ENCODE assay signal across 32 cellular contexts in the genomic region with DNA sequence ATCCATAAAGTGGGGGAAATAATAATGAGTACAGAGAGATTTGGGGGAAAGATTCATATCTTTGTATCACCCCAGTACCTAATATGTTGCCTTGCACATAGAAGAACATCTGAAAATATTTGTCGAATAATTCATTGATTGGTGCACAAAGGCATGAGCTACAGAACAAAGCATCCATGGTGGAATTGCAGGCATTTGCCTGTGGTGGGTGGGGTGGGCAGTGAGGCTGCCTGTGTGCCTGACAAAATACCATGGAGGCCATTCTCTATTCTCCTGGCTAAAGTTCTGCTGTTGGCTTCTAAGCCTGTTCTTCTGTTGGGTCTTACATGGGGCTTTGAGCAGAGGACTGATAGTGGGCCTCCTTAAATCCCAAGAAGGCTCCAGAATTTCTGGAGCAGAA. TPM values are rescaled to one million over a fixed set of nuclear protein-coding genes. Genes with fewer than 3 reads are reported as not detected.
"Had no signal": no experiment of that assay in that cellular context is flagged by ENCODE, and none has a peak within 500 bp of the region (broad histone marks: within the 10 kb centered on the region; RNA-seq: fewer than 3 reads in every experiment).

No MANE protein-coding gene starts in this region.

- H3K4me2 ChIP-seq: neural progenitor cell, smooth muscle cell had no signal

- H2AFZ ChIP-seq: neural progenitor cell, parathyroid adenoma had no signal

- H3K4me1 ChIP-seq: neural progenitor cell, parathyroid adenoma, psoas muscle, right lobe of liver, thyroid gland, vagina had no signal

- ATAC-seq: naive thymus-derived CD4-positive, alpha-beta T cell; natural killer cell; psoas muscle; right cardiac atrium; right lobe of liver; stimulated activated effector memory CD8-positive, alpha-beta T cell treated with anti-CD3 and anti-CD28 coated beads, Interleukin-12 subunit alpha, Interleukin-12 subunit beta, amount 100 ng/mL, for 72 hours; stimulated activated naive B cell treated with anti-CD40 and anti-IgM and Interleukin-4, amounts not matched to agents 10 μg/mL and 1 μg/mL and 100 μg/mL, for 72 hours had no signal

- H3K79me2 ChIP-seq: parathyroid adenoma had no signal

- H3K27ac ChIP-seq: neural progenitor cell, ovary, parathyroid adenoma, psoas muscle, right lobe of liver, sigmoid colon, skin epidermis, spleen, stomach, thoracic aorta, thyroid gland, upper lobe of left lung, vagina had no signal

- H3K4me3 ChIP-seq: neural progenitor cell, ovary, psoas muscle, right lobe of liver, sigmoid colon, skin epidermis, smooth muscle cell, spleen, stomach, thoracic aorta, thyroid gland, tibial nerve, upper lobe of left lung, vagina had no signal

- H3K36me3 ChIP-seq: neural progenitor cell, ovary, right lobe of liver, sigmoid colon, spleen, stomach, thoracic aorta, thyroid gland, tibial nerve, upper lobe of left lung, vagina had no signal

- H3K9me3 ChIP-seq: ovary, psoas muscle, right lobe of liver, sigmoid colon, spleen, stomach, thoracic aorta, thyroid gland, tibial nerve, upper lobe of left lung, vagina had no signal

- DNase-seq: naive thymus-derived CD4-positive, alpha-beta T cell; natural killer cell; occipital lobe; ovary; psoas muscle; right cardiac atrium; right lobe of liver; sigmoid colon; spleen; stimulated activated CD4-positive, alpha-beta T cell treated with anti-CD3 and anti-CD28 coated beads, Interleukin-12 subunit alpha, Interleukin-12 subunit beta, amount 100 ng/mL, for 4 hours; stimulated activated CD4-positive, alpha-beta T cell treated with anti-CD3 and anti-CD28 coated beads, Interleukin-1b, Interleukin-23, amount 100 ng/mL, for 48 hours; stimulated activated CD4-positive, alpha-beta T cell treated with anti-CD3 and anti-CD28 coated beads, Interleukin-4, amount 100 ng/mL, for 24 hours; stimulated activated naive B cell treated with anti-CD40 and anti-IgM and Interleukin-4, amounts not matched to agents 10 μg/mL and 1 μg/mL and 100 μg/mL, for 72 hours; stimulated activated naive CD4-positive, alpha-beta T cell treated with Interleukin-2 at 50 U/mL for 16 hours; stomach; thyroid gland; upper lobe of left lung had no signal

- H3K27me3 ChIP-seq: ovary, thyroid gland, upper lobe of left lung, vagina had no signal

- H3K9ac ChIP-seq: neural progenitor cell, parathyroid adenoma had no signal

RNA-seq across cellular contexts. Expression of a gene that starts 10.0 kb away (rescaled TPM):
- total RNA-seq: naive thymus-derived CD4-positive, alpha-beta T cell; natural killer cell; occipital lobe; osteoblast; ovary; progenitor cell of endocrine pancreas; psoas muscle; renal cortical epithelial cell; right cardiac atrium; right lobe of liver; sigmoid colon; smooth muscle cell; subcutaneous adipose tissue; temporal lobe; thoracic aorta; thyroid gland; tibial nerve; upper lobe of left lung; ureter; vagina had no signal
- polyA plus RNA-seq: naive thymus-derived CD4-positive, alpha-beta T cell; neural cell; ovary; psoas muscle; right cardiac atrium; sigmoid colon; smooth muscle cell; spleen had no signal
